Comparison of ENCODE assay signal across 26 cellular contexts in the genomic region with DNA sequence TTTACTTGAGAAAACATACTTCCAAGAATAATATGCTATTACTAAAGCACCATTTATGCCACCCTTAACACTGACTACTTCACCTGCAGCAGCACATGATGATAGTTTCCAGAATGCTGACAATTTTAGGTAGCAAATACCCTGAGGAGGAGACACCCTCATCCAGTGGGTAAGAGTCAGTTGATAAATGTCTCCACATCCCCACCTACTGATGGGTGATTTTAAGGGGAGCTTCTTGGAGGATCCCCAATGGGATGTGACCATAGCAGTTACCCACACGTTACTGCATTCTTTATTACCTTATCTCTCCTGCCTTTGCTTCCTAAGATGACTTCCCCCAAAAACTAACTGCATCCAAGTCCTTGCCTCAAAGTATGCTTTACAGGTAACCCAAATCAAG.
DNase-seq lines count a peak whose midpoint lies in the region; ATAC-seq lines count a peak whose summit lies in the region.
"Had no signal": no experiment of that assay in that cellular context is flagged by ENCODE, and none has a peak within 500 bp of the region (broad histone marks: within the 10 kb centered on the region; RNA-seq: fewer than 3 reads in every experiment).

No MANE protein-coding gene starts in this region.

- DNase-seq in Daoy (ENCODE audit: low read depth) (peak; percentile 0), NAMALWA (ENCODE audit: low spot score) (peak; percentile 14), iPS-NIHi11 (ENCODE audit: low spot score) (peak; percentile 8), NCI-H2029 (lab: John Stamatoyannopoulos, UW) (no peak), SKM-1 (lab: John Stamatoyannopoulos, UW; ENCODE audit: unreplicated experiment) (no peak)
- DNase-seq in activated T-cell treated with anti-CD3 and anti-CD28 coated beads, Interleukin-2, amount 50 U/mL, for 24 hours, result no peak
- DNase-seq in activated naive CD4-positive, alpha-beta T cell treated with Interleukin-2 at 50 U/mL for 16 hours, result no peak
- DNase-seq: activated CD4-positive, alpha-beta T cell treated with anti-CD3 and anti-CD28 coated beads for 48 hours; activated T-cell treated with anti-CD3 and anti-CD28 coated beads, Interleukin-2, amount 50 U/mL, for 48 hours; body of pancreas; cerebellar nuclear complex; DMS79; dorsolateral prefrontal cortex; gastrocnemius medialis; GF-D8; HFFc6; IMR-90; NCI-H1092; NCI-H187 treated with DMSO at 0.1 percent for 48 hours; NCI-H69; right lobe of liver; stimulated activated CD4-positive, alpha-beta T cell treated with anti-CD3 and anti-CD28 coated beads, Interleukin-2, amount 100 ng/mL, for 48 hours; T-helper 9 cell had no signal

- no peak overlapping the region for H3K4me3 Mint-ChIP-seq in activated T-cell treated with anti-CD3 and anti-CD28 coated beads, Interleukin-2, amount 50 U/mL, for 24 hours
- H3K4me3 Mint-ChIP-seq: HFFc6 had no signal

- H3K4me1 Mint-ChIP-seq in activated T-cell treated with anti-CD3 and anti-CD28 coated beads, Interleukin-2, amount 50 U/mL, for 24 hours (ENCODE audit: low read depth), result no peaks in the 10 kb centered on the region

- H3K36me3 Mint-ChIP-seq in activated T-cell treated with anti-CD3 and anti-CD28 coated beads, Interleukin-2, amount 50 U/mL, for 24 hours (ENCODE audit: low read depth), result no peaks in the 10 kb centered on the region

- ATAC-seq in GM18907 (IDR thresholded peaks at IDR 0.05; ENCODE audit: unreplicated experiment), result peak; percentile 48
- ATAC-seq: body of pancreas, gastrocnemius medialis, left lobe of liver, right lobe of liver had no signal

- H3K9me3 Mint-ChIP-seq in activated T-cell treated with anti-CD3 and anti-CD28 coated beads, Interleukin-2, amount 50 U/mL, for 24 hours, result peaks cover 3% of the 10 kb centered on the region

- H3K27ac Mint-ChIP-seq in activated T-cell treated with anti-CD3 and anti-CD28 coated beads, Interleukin-2, amount 50 U/mL, for 24 hours, result no peak overlapping the region
- H3K27ac Mint-ChIP-seq: HFFc6, progenitor cell of endocrine pancreas had no signal

- no peaks in the 10 kb centered on the region for H3K27me3 Mint-ChIP-seq in activated T-cell treated with anti-CD3 and anti-CD28 coated beads, Interleukin-2, amount 50 U/mL, for 24 hours
- H3K27me3 Mint-ChIP-seq: progenitor cell of endocrine pancreas had no signal

Comparison
In these comparisons a context has a peak if more than half of its experiments do, and no peak if none do; other contexts are left out.
1. DNase-seq: peak in Daoy (single experiment), NAMALWA (single experiment) and iPS-NIHi11 (single experiment); none in NCI-H2029 (single experiment), SKM-1 (single experiment), activated T-cell treated with anti-CD3 and anti-CD28 coated beads, Interleukin-2, amount 50 U/mL, for 24 hours (single experiment) and activated naive CD4-positive, alpha-beta T cell treated with Interleukin-2 at 50 U/mL for 16 hours (single experiment).